In the genomic region with DNA sequence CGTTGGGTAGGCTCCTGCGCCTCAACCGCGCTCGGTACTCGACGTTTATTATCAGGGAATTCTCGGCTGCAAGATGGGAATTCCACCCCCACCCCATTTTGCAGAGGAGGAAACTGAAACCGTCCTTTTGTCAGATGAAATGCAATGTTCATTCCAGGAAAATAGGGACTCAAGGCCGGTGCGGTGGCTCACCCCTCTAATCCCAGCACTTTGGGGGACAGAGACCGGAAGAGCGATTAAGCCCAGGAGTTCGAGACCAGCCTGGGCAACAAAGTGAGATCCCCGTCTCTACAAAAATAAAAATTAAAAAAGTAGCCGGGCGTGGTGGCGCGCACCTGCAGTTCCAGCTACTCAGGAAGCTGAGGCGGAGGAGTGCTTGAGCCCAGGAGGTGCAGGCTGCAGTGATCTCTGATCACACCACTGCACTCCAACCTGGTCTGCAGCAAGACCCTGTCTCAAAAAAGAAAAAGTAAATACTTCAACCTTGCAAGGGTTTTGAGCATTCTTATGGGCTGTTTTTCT, we compare ENCODE assay signal across 8 cellular contexts. TPM values are rescaled to one million over a fixed set of nuclear protein-coding genes. Genes with fewer than 3 reads are reported as not detected.
DNase-seq lines count a peak whose midpoint lies in the region; TF ChIP-seq lines count a peak whose summit lies in the region.

No MANE protein-coding gene starts in this region.

- peaks cover 13% of the 10 kb centered on the region for H3K36me3 Mint-ChIP-seq in progenitor cell of endocrine pancreas (ENCODE audit: insufficient read depth)

- H3K4me3 Mint-ChIP-seq in progenitor cell of endocrine pancreas (ENCODE audit: low read depth): peak overlapping the region; percentile 96

- no peak for TF ChIP-seq POLR2A in erythroblast (IDR thresholded peaks at IDR 0.05; ENCODE audit: low read length)

- peak; percentile 39 for DNase-seq in RPMI8226
- no peak for DNase-seq in epithelial cell of proximal tubule (ENCODE audit: low read depth)
- no peak for DNase-seq in progenitor cell of endocrine pancreas (ENCODE audit: low spot score, unreplicated experiment)
- no peak for DNase-seq in hippocampal formation (lab: John Stamatoyannopoulos, UW)
- no peak for DNase-seq in HK-2 (ENCODE audit: unreplicated experiment)
- no peak for DNase-seq in erythroblast (lab: John Stamatoyannopoulos, UW)
- no peak for DNase-seq in NAMALWA (ENCODE audit: low spot score)

- H3K27me3 Mint-ChIP-seq in progenitor cell of endocrine pancreas: no peaks in the 10 kb centered on the region

- H3K4me1 Mint-ChIP-seq in progenitor cell of endocrine pancreas (ENCODE audit: low read depth): peaks cover 15% of the 10 kb centered on the region

- H3K27ac Mint-ChIP-seq in progenitor cell of endocrine pancreas: peak overlapping the region; percentile 99

- no peaks in the 10 kb centered on the region for H3K9me3 Mint-ChIP-seq in progenitor cell of endocrine pancreas (ENCODE audit: low read depth)

- TF ChIP-seq CTCF in epithelial cell of proximal tubule (conservative IDR thresholded peaks at IDR 0.05; ENCODE audit: low read depth, low read length) (no peak), progenitor cell of endocrine pancreas (IDR thresholded peaks at IDR 0.05; ENCODE audit: unreplicated experiment) (no peak)

- H3K4me3 ChIP-seq in GM08714 (ENCODE audit: low read length) (peak overlapping the region; percentile 70), epithelial cell of proximal tubule (ENCODE audit: low read depth, low read length) (peak overlapping the region; percentile 99)

RNA-seq across cellular contexts. Expression of gene RFC2, which starts 0.7 kb away (rescaled TPM):
- total RNA-seq in epithelial cell of proximal tubule (49.6 and 85.6 TPM in 2 replicates), progenitor cell of endocrine pancreas (37.0 and 42.1 TPM in 2 replicates)

RNA-seq across cellular contexts. Expression of gene CLIP2, which starts 34.3 kb away (rescaled TPM):
- total RNA-seq in epithelial cell of proximal tubule (20.5 and 34.3 TPM in 2 replicates), progenitor cell of endocrine pancreas (39.9 and 42.0 TPM in 2 replicates)

RNA-seq across cellular contexts. Expression of gene LAT2, which starts 45.1 kb away (rescaled TPM):
- total RNA-seq in epithelial cell of proximal tubule (1.4 and 2.7 TPM in 2 replicates), progenitor cell of endocrine pancreas (0.89 and 1.1 TPM in 2 replicates)
